2 cellular contexts compared by ENCODE assay signal in the genomic region with DNA sequence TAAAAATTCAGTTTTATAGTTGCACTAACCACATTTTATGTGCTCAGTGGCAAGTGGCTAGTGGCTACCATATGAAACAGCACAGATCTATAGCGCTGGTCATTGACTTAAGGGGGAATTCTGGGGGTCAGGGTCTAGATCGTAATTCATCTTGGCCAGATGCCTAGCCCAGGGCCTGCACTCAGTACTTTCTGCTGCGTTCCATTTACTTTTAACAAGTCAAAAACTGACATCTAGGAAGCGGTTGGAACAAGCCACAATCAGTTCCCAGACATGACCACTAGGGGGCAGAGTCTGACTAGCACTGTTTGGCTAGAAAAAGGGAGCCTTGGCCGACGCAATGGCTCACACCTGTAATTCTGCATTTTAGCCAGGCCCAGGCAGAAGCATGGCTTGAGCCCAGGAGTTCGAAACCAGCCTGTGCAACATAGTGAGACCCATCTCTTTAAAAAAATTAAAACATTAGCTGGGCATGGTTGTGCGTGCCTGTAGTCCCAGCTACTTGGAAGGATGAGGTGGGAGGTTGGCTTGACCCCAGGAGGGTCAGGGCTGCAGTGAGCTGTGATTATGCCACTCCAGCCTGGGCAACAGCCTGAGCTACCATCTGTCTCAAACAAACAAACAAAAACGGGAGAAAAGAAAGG.
TF ChIP-seq lines count a peak whose summit lies in the region.

No MANE protein-coding gene starts in this region.

TF ChIP-seq in HEK293, 187 proteins besides CTCF, POLR2A, EP300 and RAD21 (continued from another document and continues in another):
- TF ChIP-seq, protein P1, sequence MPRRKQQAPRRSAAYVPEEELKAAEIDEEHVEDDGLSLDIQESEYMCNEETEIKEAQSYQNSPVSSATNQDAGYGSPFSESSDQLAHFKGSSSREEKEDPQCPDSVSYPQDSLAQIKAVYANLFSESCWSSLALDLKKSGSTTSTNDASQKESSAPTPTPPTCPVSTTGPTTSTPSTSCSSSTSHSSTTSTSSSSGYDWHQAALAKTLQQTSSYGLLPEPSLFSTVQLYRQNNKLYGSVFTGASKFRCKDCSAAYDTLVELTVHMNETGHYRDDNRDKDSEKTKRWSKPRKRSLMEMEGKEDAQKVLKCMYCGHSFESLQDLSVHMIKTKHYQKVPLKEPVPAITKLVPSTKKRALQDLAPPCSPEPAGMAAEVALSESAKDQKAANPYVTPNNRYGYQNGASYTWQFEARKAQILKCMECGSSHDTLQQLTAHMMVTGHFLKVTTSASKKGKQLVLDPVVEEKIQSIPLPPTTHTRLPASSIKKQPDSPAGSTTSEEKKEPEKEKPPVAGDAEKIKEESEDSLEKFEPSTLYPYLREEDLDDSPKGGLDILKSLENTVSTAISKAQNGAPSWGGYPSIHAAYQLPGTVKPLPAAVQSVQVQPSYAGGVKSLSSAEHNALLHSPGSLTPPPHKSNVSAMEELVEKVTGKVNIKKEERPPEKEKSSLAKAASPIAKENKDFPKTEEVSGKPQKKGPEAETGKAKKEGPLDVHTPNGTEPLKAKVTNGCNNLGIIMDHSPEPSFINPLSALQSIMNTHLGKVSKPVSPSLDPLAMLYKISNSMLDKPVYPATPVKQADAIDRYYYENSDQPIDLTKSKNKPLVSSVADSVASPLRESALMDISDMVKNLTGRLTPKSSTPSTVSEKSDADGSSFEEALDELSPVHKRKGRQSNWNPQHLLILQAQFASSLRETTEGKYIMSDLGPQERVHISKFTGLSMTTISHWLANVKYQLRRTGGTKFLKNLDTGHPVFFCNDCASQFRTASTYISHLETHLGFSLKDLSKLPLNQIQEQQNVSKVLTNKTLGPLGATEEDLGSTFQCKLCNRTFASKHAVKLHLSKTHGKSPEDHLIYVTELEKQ (tag by site-specific recombination; IDR thresholded peaks at IDR 0.05; ENCODE audit: borderline replicate concordance): no peak
- no peak for TF ChIP-seq ZNF324 (tag by site-specific recombination; IDR thresholded peaks at IDR 0.05)
- TF ChIP-seq, protein P2, sequence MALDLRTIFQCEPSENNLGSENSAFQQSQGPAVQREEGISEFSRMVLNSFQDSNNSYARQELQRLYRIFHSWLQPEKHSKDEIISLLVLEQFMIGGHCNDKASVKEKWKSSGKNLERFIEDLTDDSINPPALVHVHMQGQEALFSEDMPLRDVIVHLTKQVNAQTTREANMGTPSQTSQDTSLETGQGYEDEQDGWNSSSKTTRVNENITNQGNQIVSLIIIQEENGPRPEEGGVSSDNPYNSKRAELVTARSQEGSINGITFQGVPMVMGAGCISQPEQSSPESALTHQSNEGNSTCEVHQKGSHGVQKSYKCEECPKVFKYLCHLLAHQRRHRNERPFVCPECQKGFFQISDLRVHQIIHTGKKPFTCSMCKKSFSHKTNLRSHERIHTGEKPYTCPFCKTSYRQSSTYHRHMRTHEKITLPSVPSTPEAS (tag by site-specific recombination; IDR thresholded peaks at IDR 0.05): no peak
- no peak for TF ChIP-seq ZNF366 (tag by site-specific recombination; conservative IDR thresholded peaks at IDR 0.05)
- no peak for TF ChIP-seq ZNF423 (tag by site-specific recombination; IDR thresholded peaks at IDR 0.05)
- no peak for TF ChIP-seq BCL11A (tag by site-specific recombination; IDR thresholded peaks at IDR 0.05; ENCODE audit: low read depth)
- TF ChIP-seq ZNF112 (tag by site-specific recombination; IDR thresholded peaks at IDR 0.05): no peak
- peak; percentile 77; the same call in 1 of the 2 replicates for TF ChIP-seq ZSCAN30 (tag by site-specific recombination; IDR thresholded peaks at IDR 0.05)
- TF ChIP-seq ZBTB1 (tag by site-specific recombination; IDR thresholded peaks at IDR 0.05): no peak
- TF ChIP-seq GLIS1 (tag by site-specific recombination; IDR thresholded peaks at IDR 0.05): no peak
- TF ChIP-seq ZNF239 (tag by site-specific recombination; IDR thresholded peaks at IDR 0.05): no peak
- TF ChIP-seq MZF1 (tag by site-specific recombination; IDR thresholded peaks at IDR 0.05; ENCODE audit: borderline replicate concordance): no peak
- TF ChIP-seq, protein P3, sequence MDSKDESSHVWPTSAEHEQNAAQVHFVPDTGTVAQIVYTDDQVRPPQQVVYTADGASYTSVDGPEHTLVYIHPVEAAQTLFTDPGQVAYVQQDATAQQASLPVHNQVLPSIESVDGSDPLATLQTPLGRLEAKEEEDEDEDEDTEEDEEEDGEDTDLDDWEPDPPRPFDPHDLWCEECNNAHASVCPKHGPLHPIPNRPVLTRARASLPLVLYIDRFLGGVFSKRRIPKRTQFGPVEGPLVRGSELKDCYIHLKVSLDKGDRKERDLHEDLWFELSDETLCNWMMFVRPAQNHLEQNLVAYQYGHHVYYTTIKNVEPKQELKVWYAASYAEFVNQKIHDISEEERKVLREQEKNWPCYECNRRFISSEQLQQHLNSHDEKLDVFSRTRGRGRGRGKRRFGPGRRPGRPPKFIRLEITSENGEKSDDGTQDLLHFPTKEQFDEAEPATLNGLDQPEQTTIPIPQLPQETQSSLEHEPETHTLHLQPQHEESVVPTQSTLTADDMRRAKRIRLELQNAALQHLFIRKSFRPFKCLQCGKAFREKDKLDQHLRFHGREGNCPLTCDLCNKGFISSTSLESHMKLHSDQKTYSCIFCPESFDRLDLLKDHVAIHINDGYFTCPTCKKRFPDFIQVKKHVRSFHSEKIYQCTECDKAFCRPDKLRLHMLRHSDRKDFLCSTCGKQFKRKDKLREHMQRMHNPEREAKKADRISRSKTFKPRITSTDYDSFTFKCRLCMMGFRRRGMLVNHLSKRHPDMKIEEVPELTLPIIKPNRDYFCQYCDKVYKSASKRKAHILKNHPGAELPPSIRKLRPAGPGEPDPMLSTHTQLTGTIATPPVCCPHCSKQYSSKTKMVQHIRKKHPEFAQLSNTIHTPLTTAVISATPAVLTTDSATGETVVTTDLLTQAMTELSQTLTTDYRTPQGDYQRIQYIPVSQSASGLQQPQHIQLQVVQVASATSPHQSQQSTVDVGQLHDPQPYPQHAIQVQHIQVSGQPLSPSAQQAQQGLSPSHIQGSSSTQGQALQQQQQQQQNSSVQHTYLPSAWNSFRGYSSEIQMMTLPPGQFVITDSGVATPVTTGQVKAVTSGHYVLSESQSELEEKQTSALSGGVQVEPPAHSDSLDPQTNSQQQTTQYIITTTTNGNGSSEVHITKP (tag by site-specific recombination; IDR thresholded peaks at IDR 0.05): peak; percentile 53; the same call in 1 of the 2 replicates
- TF ChIP-seq, protein P4, sequence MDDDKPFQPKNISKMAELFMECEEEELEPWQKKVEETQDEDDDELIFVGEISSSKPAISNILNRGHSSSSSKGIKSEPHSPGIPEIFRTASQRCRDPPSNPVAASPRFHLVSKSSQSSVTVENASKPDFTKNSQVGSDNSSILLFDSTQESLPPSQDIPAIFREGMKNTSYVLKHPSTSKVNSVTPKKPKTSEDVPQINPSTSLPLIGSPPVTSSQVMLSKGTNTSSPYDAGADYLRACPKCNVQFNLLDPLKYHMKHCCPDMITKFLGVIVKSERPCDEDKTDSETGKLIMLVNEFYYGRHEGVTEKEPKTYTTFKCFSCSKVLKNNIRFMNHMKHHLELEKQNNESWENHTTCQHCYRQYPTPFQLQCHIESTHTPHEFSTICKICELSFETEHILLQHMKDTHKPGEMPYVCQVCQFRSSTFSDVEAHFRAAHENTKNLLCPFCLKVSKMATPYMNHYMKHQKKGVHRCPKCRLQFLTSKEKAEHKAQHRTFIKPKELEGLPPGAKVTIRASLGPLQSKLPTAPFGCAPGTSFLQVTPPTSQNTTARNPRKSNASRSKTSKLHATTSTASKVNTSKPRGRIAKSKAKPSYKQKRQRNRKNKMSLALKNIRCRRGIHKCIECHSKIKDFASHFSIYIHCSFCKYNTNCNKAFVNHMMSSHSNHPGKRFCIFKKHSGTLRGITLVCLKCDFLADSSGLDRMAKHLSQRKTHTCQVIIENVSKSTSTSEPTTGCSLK (tag by site-specific recombination; IDR thresholded peaks at IDR 0.05): no peak
- TF ChIP-seq ZNF391 (tag by site-specific recombination; IDR thresholded peaks at IDR 0.05; ENCODE audit: borderline replicate concordance, low read depth): peak; percentile 21; the same call in 1 of the 2 replicates

TF ChIP-seq in SK-N-SH treated with all-trans-retinoic acid at 6 μM for 48 hours, 23 proteins besides CTCF, POLR2A, EP300 and RAD21 (continued from another document):
- TF ChIP-seq ZNF8 (CRISPR knock-in tag; IDR thresholded peaks at IDR 0.05) (no peak), ZC3H10 (CRISPR knock-in tag; IDR thresholded peaks at IDR 0.05) (no peak), CSDC2 (CRISPR knock-in tag; IDR thresholded peaks at IDR 0.05) (no peak), SNAI2 (CRISPR knock-in tag; IDR thresholded peaks at IDR 0.05) (no peak), ZNF70 (CRISPR knock-in tag; IDR thresholded peaks at IDR 0.05) (no peak), GLIS3 (CRISPR knock-in tag; IDR thresholded peaks at IDR 0.05) (no peak), TOX (CRISPR knock-in tag; IDR thresholded peaks at IDR 0.05; ENCODE audit: borderline replicate concordance) (no peak), ZNF565 (CRISPR knock-in tag; conservative IDR thresholded peaks at IDR 0.05; ENCODE audit: low read depth) (no peak)
- TF ChIP-seq, protein P5, sequence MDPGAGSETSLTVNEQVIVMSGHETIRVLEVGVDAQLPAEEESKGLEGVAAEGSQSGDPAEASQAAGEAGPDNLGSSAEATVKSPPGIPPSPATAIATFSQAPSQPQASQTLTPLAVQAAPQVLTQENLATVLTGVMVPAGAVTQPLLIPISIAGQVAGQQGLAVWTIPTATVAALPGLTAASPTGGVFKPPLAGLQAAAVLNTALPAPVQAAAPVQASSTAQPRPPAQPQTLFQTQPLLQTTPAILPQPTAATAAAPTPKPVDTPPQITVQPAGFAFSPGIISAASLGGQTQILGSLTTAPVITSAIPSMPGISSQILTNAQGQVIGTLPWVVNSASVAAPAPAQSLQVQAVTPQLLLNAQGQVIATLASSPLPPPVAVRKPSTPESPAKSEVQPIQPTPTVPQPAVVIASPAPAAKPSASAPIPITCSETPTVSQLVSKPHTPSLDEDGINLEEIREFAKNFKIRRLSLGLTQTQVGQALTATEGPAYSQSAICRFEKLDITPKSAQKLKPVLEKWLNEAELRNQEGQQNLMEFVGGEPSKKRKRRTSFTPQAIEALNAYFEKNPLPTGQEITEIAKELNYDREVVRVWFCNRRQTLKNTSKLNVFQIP (CRISPR knock-in tag; IDR thresholded peaks at IDR 0.05; ENCODE audit: borderline replicate concordance, low read depth): no peak
- TF ChIP-seq, protein P6, sequence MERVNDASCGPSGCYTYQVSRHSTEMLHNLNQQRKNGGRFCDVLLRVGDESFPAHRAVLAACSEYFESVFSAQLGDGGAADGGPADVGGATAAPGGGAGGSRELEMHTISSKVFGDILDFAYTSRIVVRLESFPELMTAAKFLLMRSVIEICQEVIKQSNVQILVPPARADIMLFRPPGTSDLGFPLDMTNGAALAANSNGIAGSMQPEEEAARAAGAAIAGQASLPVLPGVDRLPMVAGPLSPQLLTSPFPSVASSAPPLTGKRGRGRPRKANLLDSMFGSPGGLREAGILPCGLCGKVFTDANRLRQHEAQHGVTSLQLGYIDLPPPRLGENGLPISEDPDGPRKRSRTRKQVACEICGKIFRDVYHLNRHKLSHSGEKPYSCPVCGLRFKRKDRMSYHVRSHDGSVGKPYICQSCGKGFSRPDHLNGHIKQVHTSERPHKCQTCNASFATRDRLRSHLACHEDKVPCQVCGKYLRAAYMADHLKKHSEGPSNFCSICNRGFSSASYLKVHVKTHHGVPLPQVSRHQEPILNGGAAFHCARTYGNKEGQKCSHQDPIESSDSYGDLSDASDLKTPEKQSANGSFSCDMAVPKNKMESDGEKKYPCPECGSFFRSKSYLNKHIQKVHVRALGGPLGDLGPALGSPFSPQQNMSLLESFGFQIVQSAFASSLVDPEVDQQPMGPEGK (CRISPR knock-in tag; IDR thresholded peaks at IDR 0.05; ENCODE audit: borderline replicate concordance): no peak
TF ChIP-seq in SK-N-SH treated with all-trans-retinoic acid at 6 μM for 48 hours: peak in this region for 0.
